Comparison of ENCODE assay signal across 8 cellular contexts in genomic region chr19:42529248-42529764, GRCh38.
DNase-seq lines count a peak whose midpoint lies in the region; ATAC-seq and TF ChIP-seq lines count a peak whose summit lies in the region.

No MANE protein-coding gene starts in this region.

- TF ChIP-seq CTCF in 22Rv1 (IDR thresholded peaks at IDR 0.05) (peak; percentile 91), GM12875 (IDR thresholded peaks at IDR 0.05; ENCODE audit: borderline replicate concordance, insufficient read depth, low read depth, low read length) (peak; percentile 95)

- H3K4me3 ChIP-seq in GM12875 (ENCODE audit: low read depth, low read length) = no peak overlapping the region

- H3K27ac ChIP-seq in 22Rv1 = no peak overlapping the region

- DNase-seq in NCI-H1436 (lab: John Stamatoyannopoulos, UW) (peak; percentile 69), medulla oblongata (ENCODE audit: extremely low spot score) (peak; percentile 88)
- peak; percentile 70 to 79 for DNase-seq in activated CD4-positive, alpha-beta T cell treated with anti-CD3 and anti-CD28 coated beads, Interleukin-2, amount 50 U/mL, for 48 hours
- DNase-seq in effector CD8-positive, alpha-beta T cell (lab: John Stamatoyannopoulos, UW) = peak; percentile 53
- DNase-seq in stimulated activated CD8-positive, alpha-beta memory T cell treated with anti-CD3 and anti-CD28 coated beads, Interleukin-15, amount 100 ng/mL, for 1 hour (ENCODE audit: low read depth) = peak; percentile 36

- no peak for ATAC-seq in HG02981 (IDR thresholded peaks at IDR 0.05; ENCODE audit: unreplicated experiment)

Comparison
In these comparisons a context has a peak if more than half of its experiments do, and no peak if none do; other contexts are left out.
1. DNase-seq: peak in every context shown above with its lines; median percentile 88 in medulla oblongata; 74 in activated CD4-positive, alpha-beta T cell treated with anti-CD3 and anti-CD28 coated beads, Interleukin-2, amount 50 U/mL, for 48 hours; 69 in NCI-H1436; 53 in effector CD8-positive, alpha-beta T cell; 36 in stimulated activated CD8-positive, alpha-beta memory T cell treated with anti-CD3 and anti-CD28 coated beads, Interleukin-15, amount 100 ng/mL, for 1 hour.